7 cellular contexts compared by ENCODE assay signal in genomic region chr12:10212623-10213131, GRCh38. TPM values are rescaled to one million over a fixed set of nuclear protein-coding genes. Genes with fewer than 3 reads are reported as not detected.
A peak's percentile ranks its signal among the peaks of the same experiment; 100 is the strongest.
DNase-seq lines count a peak whose midpoint lies in the region; ATAC-seq and TF ChIP-seq lines count a peak whose summit lies in the region.

Gene GABARAPL1 (plus strand): TSS chr12:10212877. CDS start chr12:10213130, 253 bp downstream.

- peak within 1 kb of the TSS; percentile 80 to 90 for H3K9ac ChIP-seq in duodenal mucosa (ENCODE audit: low read depth in 1 of 2, low read length in 2 of 2)

- peaks cover 12 to 15% of the 10 kb centered on the region in 2 donors for H3K4me1 ChIP-seq in duodenal mucosa (ENCODE audit: control insufficient read depth in 1 of 2, insufficient read depth in 2 of 2, low read length in 2 of 2)

- DNase-seq in GM13977 (ENCODE audit: low spot score), result peak; percentile 87
- peak; percentile 70 for DNase-seq in NCI-H345 treated with DMSO at 0.1 percent for 48 hours (lab: John Stamatoyannopoulos, UW; ENCODE audit: unreplicated experiment)
- DNase-seq in activated CD4-positive, alpha-beta memory T cell treated with anti-CD3 and anti-CD28 coated beads, Interleukin-2, amount 10 ng/mL, durations not matched to agents 7 days and 5 days, result peak; percentile 78
- DNase-seq in lower leg skin (ENCODE audit: low spot score in 2 of 2), result peak; percentile 85 to 97
- DNase-seq in stimulated activated CD4-positive, alpha-beta T cell treated with anti-CD3 and anti-CD28 coated beads, Interleukin-4, amount 100 ng/mL, for 1 hour, result peak; percentile 75

- peak within 1 kb of the TSS; percentile 99 for H3K27ac ChIP-seq in duodenal mucosa (ENCODE audit: low read depth, low read length)

- H3K27ac Mint-ChIP-seq in activated CD4-positive, alpha-beta memory T cell treated with anti-CD3 and anti-CD28 coated beads, Interleukin-2, amount 10 ng/mL, durations not matched to agents 7 days and 5 days, result peak within 1 kb of the TSS; percentile 85

- TF ChIP-seq CTCF in GM13977 (IDR thresholded peaks at IDR 0.05; ENCODE audit: extremely low read depth, insufficient read depth, missing control alignments), result no peak
- TF ChIP-seq CTCF in lower leg skin (IDR thresholded peaks at IDR 0.05), result no peak

- peaks cover 2% of the 10 kb centered on the region for H3K27me3 Mint-ChIP-seq in activated CD4-positive, alpha-beta memory T cell treated with anti-CD3 and anti-CD28 coated beads, Interleukin-2, amount 10 ng/mL, durations not matched to agents 7 days and 5 days

- POLR2A ChIA-PET in activated CD4-positive, alpha-beta memory T cell treated with anti-CD3 and anti-CD28 coated beads, Interleukin-2, amount 10 ng/mL, durations not matched to agents 7 days and 5 days (lab: Charles Lee), result interaction anchor here (0.7 to 2.2 kb wide), 7 partner anchors 15 to 959 kb away, joined by 3 to 7 read pairs (median 5); partner anchors contain the start of genes CD69, MAGOHB and SMIM10L1

- ATAC-seq in HG02885 (IDR thresholded peaks at IDR 0.05; ENCODE audit: poor library complexity, unreplicated experiment), result peak; percentile 70

- in situ Hi-C loops in GM13977 (cut with MboI; ENCODE audit: low pct_unique_long_range_greater_than_20kb, low sequenced_read_pairs, unreplicated experiment), result no loop called here

- peak in 1 of 2 donors; percentile 59 for TF ChIP-seq POLR2A in lower leg skin (IDR thresholded peaks at IDR 0.05)

- no peaks in the 10 kb centered on the region for H3K9me3 Mint-ChIP-seq in activated CD4-positive, alpha-beta memory T cell treated with anti-CD3 and anti-CD28 coated beads, Interleukin-2, amount 10 ng/mL, durations not matched to agents 7 days and 5 days

- no peaks in the 10 kb centered on the region for H3K9me3 ChIP-seq in duodenal mucosa (ENCODE audit: control insufficient read depth in 1 of 2, low read length in 2 of 2)

- no peaks in the 10 kb centered on the region for H3K27me3 ChIP-seq in duodenal mucosa (ENCODE audit: control insufficient read depth in 1 of 2, insufficient read depth in 2 of 2, low read length in 2 of 2)

- intact Hi-C loops in lower leg skin (cut with DNase I; ENCODE audit: low total_unique reads), result no loop called here

- peak within 1 kb of the TSS; percentile 72 to 86 for H3K4me3 ChIP-seq in duodenal mucosa (ENCODE audit: low read depth in 1 of 2, low read length in 2 of 2)
- peak within 1 kb of the TSS; percentile 90 for H3K4me3 ChIP-seq in lower leg skin (ENCODE audit: low read depth, poor library complexity, severe bottlenecking)

- peaks cover 4% of the 10 kb centered on the region for H3K36me3 Mint-ChIP-seq in activated CD4-positive, alpha-beta memory T cell treated with anti-CD3 and anti-CD28 coated beads, Interleukin-2, amount 10 ng/mL, durations not matched to agents 7 days and 5 days (ENCODE audit: low read depth)

- WGBS in lower leg skin, 2 donors, result 1% methylated on average over 36 of the region's 36 CpGs

- H3K36me3 ChIP-seq in duodenal mucosa (ENCODE audit: control insufficient read depth in 1 of 2, insufficient read depth in 2 of 2, low read length in 2 of 2), result no peaks in the 10 kb centered on the region

- CTCF ChIA-PET in activated CD4-positive, alpha-beta memory T cell treated with anti-CD3 and anti-CD28 coated beads, Interleukin-2, amount 10 ng/mL, durations not matched to agents 7 days and 5 days (lab: Charles Lee), result interaction anchor here (1.5 to 2.6 kb wide), 2 partner anchors 44 to 59 kb away, joined by 5 to 9 read pairs; no protein-coding TSS in a partner anchor

- peaks cover 33% of the 10 kb centered on the region for H3K4me1 Mint-ChIP-seq in activated CD4-positive, alpha-beta memory T cell treated with anti-CD3 and anti-CD28 coated beads, Interleukin-2, amount 10 ng/mL, durations not matched to agents 7 days and 5 days

- peak within 1 kb of the TSS; percentile 91 for H3K4me3 Mint-ChIP-seq in activated CD4-positive, alpha-beta memory T cell treated with anti-CD3 and anti-CD28 coated beads, Interleukin-2, amount 10 ng/mL, durations not matched to agents 7 days and 5 days

RNA-seq across cellular contexts. Expression of gene GABARAPL1, which starts in this region (rescaled TPM):
- total RNA-seq in activated CD4-positive, alpha-beta memory T cell treated with anti-CD3 and anti-CD28 coated beads, Interleukin-2, amount 10 ng/mL, durations not matched to agents 7 days and 5 days, result 10 to 100 TPM; 13.1 to 14.0 TPM
- 100 to 1,000 TPM in 1 of 4 donors, 10 to 100 TPM in 3; 48.7 to 102 (median 86.8) TPM for total RNA-seq in lower leg skin

Comparison
In these comparisons a context has a peak if more than half of its experiments do, and no peak if none do; other contexts are left out.
1. Peak in every context shown above with its lines: DNase-seq, ATAC-seq, H3K4me3 ChIP-seq and H3K27ac ChIP-seq.